In the genomic region with DNA sequence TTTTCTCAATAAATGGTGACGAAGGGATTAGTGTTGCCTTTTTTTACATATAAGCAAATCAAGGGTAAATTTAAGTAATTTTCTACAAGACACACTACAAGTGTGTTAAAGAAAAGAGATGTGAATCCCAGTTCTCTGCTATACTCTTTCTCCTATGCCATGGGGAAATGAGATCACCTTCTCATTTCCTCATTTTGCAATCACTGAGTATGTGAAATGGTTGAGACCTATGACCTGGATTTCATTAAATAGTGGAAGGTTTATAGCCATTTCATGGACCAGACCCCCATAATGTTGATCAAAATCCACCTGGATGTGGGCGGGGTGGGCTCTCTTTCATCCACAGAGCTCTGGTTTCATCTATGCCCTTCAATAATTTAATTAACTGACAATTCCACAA, we compare ENCODE assay signal across 21 cellular contexts.
"Had no signal": no experiment of that assay in that cellular context is flagged by ENCODE, and none has a peak within 500 bp of the region (broad histone marks: within the 10 kb centered on the region; RNA-seq: fewer than 3 reads in every experiment).

No MANE protein-coding gene starts in this region.

- H3K4me3 ChIP-seq: dorsolateral prefrontal cortex had no signal

- ATAC-seq: activated CD8-positive, alpha-beta T cell treated with anti-CD3 and anti-CD28 coated beads, Interleukin-2, amount 10 ng/mL, durations not matched to agents 7 days and 5 days; left cardiac atrium; right cardiac atrium had no signal

- H3K79me2 ChIP-seq: parathyroid adenoma had no signal

- H3K4me1 ChIP-seq: parathyroid adenoma had no signal

- H2AFZ ChIP-seq: parathyroid adenoma had no signal

- H3K27ac ChIP-seq: dorsolateral prefrontal cortex, epithelial cell of prostate, parathyroid adenoma, VCaP had no signal

- H3K36me3 Mint-ChIP-seq: brain had no signal

- H3K9me3 Mint-ChIP-seq: activated T-helper 1 cell treated with anti-CD3 and anti-CD28 coated beads, Interleukin-12 subunit alpha, Interleukin-12 subunit beta, Interleukin-2, Interleukin-4 antibody, amounts not matched to agents 30 ng/mL and 10 ng/mL and 1 ng/mL, durations not matched to agents 14 hours and 24 hours and 36 hours had no signal

- H3K27ac Mint-ChIP-seq: activated CD8-positive, alpha-beta T cell treated with anti-CD3 and anti-CD28 coated beads, Interleukin-2, amount 10 ng/mL, durations not matched to agents 7 days and 5 days; activated T-helper 1 cell treated with anti-CD3 and anti-CD28 coated beads, Interleukin-12 subunit alpha, Interleukin-12 subunit beta, Interleukin-2, Interleukin-4 antibody, amounts not matched to agents 30 ng/mL and 10 ng/mL and 1 ng/mL, durations not matched to agents 14 hours and 24 hours and 36 hours; brain; memory B cell; nephron progenitor cell had no signal

- H3K4me1 Mint-ChIP-seq: brain; central memory CD8-positive, alpha-beta T cell; memory B cell; nephron progenitor cell had no signal

- DNase-seq: activated CD4-positive, alpha-beta T cell treated with anti-CD3 and anti-CD28 coated beads, Interleukin-2, amount 50 U/mL, for 1 hour; activated CD4-positive, CD25-positive, alpha-beta regulatory T cell treated with anti-CD3 and anti-CD28 coated beads, Interleukin-2, amount 50 U/mL, for 72 hours; activated CD8-positive, alpha-beta T cell treated with anti-CD3 and anti-CD28 coated beads, Interleukin-2, amount 10 ng/mL, durations not matched to agents 7 days and 5 days; activated gamma-delta T cell; activated naive CD4-positive, alpha-beta T cell treated with anti-CD3 and anti-CD28 coated beads, Interleukin-2, amount 50 U/mL, for 16 hours; aorta; dorsolateral prefrontal cortex; foreskin melanocyte; hippocampal formation; left cardiac atrium; nephron progenitor cell; right cardiac atrium; stimulated activated CD4-positive, alpha-beta T cell treated with anti-CD3 and anti-CD28 coated beads, Interleukin-4, amount 100 ng/mL, for 24 hours; stimulated activated naive CD4-positive, alpha-beta T cell treated with Interleukin-2 at 50 U/mL for 16 hours had no signal

- H3K4me3 Mint-ChIP-seq: activated CD8-positive, alpha-beta T cell treated with anti-CD3 and anti-CD28 coated beads, Interleukin-2, amount 10 ng/mL, durations not matched to agents 7 days and 5 days; activated T-helper 1 cell treated with anti-CD3 and anti-CD28 coated beads, Interleukin-12 subunit alpha, Interleukin-12 subunit beta, Interleukin-2, Interleukin-4 antibody, amounts not matched to agents 30 ng/mL and 10 ng/mL and 1 ng/mL, durations not matched to agents 14 hours and 24 hours and 36 hours; brain; central memory CD8-positive, alpha-beta T cell; memory B cell; nephron progenitor cell had no signal
